Comparison of ENCODE assay signal across 3 cellular contexts in genomic region chr19:53999694-54000093, GRCh38.
TF ChIP-seq lines count a peak whose summit lies in the region.

No MANE protein-coding gene starts in this region.

TF ChIP-seq in HEK293, 187 proteins besides CTCF, POLR2A, EP300 and RAD21:
- TF ChIP-seq ZNF76 (tag by site-specific recombination; IDR thresholded peaks at IDR 0.05; ENCODE audit: borderline replicate concordance, low read depth) (peak; percentile 80), KLF8 (tag by site-specific recombination; IDR thresholded peaks at IDR 0.05) (no peak), ZNF664 (tag by site-specific recombination; IDR thresholded peaks at IDR 0.05) (no peak), ZNF350 (tag by site-specific recombination; IDR thresholded peaks at IDR 0.05) (no peak), GLIS1 (tag by site-specific recombination; IDR thresholded peaks at IDR 0.05) (no peak), INSM2 (tag by site-specific recombination; IDR thresholded peaks at IDR 0.05) (no peak), SCRT2 (tag by site-specific recombination; IDR thresholded peaks at IDR 0.05) (peak; percentile 77)

TF ChIP-seq in H1, 55 proteins besides CTCF, POLR2A, EP300 and RAD21:
- no peak for TF ChIP-seq ATF3 (IDR thresholded peaks at IDR 0.05; ENCODE audit: insufficient read depth, low read depth, low read length)
- TF ChIP-seq MAFK (IDR thresholded peaks at IDR 0.05; ENCODE audit: low read depth, low read length), result no peak
- no peak for TF ChIP-seq KDM5A (IDR thresholded peaks at IDR 0.05; ENCODE audit: low read length)
- peak; percentile 58; the same call in 1 of the 2 replicates for TF ChIP-seq YY1 (IDR thresholded peaks at IDR 0.05; ENCODE audit: low read depth, low read length)

TF ChIP-seq in HepG2, 621 proteins besides CTCF, POLR2A, EP300 and RAD21:
- TF ChIP-seq THAP9 (CRISPR knock-in tag; IDR thresholded peaks at IDR 0.05; ENCODE audit: borderline replicate concordance) (0 out of 2 replicates have a peak, but pooled peaks have one; percentile 25), ZNF143 (CRISPR knock-in tag; IDR thresholded peaks at IDR 0.05) (peak; percentile 49; the same call in 1 of the 2 replicates), ZNF468 (CRISPR knock-in tag; IDR thresholded peaks at IDR 0.05) (no peak)
TF ChIP-seq in HepG2: peak in this region for 2.
